27 cellular contexts compared by ENCODE assay signal in the genomic region with DNA sequence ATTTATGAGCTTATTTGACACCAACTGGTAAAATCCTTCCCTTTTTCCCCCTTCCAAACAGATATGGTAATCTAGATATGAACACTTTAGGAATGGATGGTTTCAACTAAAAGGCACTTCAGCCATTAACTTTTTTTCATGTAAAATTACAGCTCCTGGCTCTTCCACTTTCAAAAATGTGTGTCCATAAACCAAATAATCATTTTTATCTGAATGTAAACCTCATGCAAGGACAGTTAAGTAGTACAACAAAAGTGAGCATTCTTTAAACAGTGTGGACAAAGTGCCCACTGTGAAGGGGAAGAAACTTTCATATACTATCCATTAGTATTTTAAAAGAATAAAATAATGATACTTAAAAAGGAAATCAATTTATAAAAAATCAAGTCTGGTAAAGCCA. TPM values are rescaled to one million over a fixed set of nuclear protein-coding genes. Genes with fewer than 3 reads are reported as not detected.
DNase-seq lines count a peak whose midpoint lies in the region; ATAC-seq and TF ChIP-seq lines count a peak whose summit lies in the region.
"Had no signal": no experiment of that assay in that cellular context is flagged by ENCODE, and none has a peak within 500 bp of the region (broad histone marks: within the 10 kb centered on the region; RNA-seq: fewer than 3 reads in every experiment).

No MANE protein-coding gene starts in this region.

- peaks cover 55% of the 10 kb centered on the region for H3F3A ChIP-seq in DOHH2 (ENCODE audit: control insufficient read depth, insufficient read depth)

- intact Hi-C loops in activated naive CD4-positive, alpha-beta T cell treated with anti-CD3 and anti-CD28 coated beads for 36 hours (cut with micrococcal nuclease) = no loop called here
- intact Hi-C loops in colonic mucosa (cut with DNase I) (no loop called here), testis (cut with DNase I; ENCODE audit: low total_unique reads) (no loop called here)

- TF ChIP-seq CTCF in DOHH2 (IDR thresholded peaks at IDR 0.05; ENCODE audit: low read depth, low read length, poor library complexity, severe bottlenecking) (no peak), colonic mucosa (IDR thresholded peaks at IDR 0.05) (no peak), testis (IDR thresholded peaks at IDR 0.05) (no peak)

- H3K27me3 ChIP-seq in DOHH2 (ENCODE audit: control insufficient read depth, low read length) = no peaks in the 10 kb centered on the region
- no peaks in the 10 kb centered on the region for H3K27me3 ChIP-seq in colonic mucosa
- H3K27me3 ChIP-seq in testis = no peaks in the 10 kb centered on the region
- H3K27me3 ChIP-seq: brain microvascular endothelial cell, pancreas, upper lobe of right lung had no signal

- ATAC-seq in activated naive CD4-positive, alpha-beta T cell treated with anti-CD3 and anti-CD28 coated beads, Interleukin-2, amount 50 U/mL, for 72 hours = no peak
- ATAC-seq in activated T-helper 17 cell treated with anti-CD3 and anti-CD28 coated beads, Interleukin-2, amount 50 U/mL, for 72 hours (replicated peaks) = no peak
- ATAC-seq in natural killer cell treated with Interleukin-12 subunit alpha and Interleukin-12 subunit beta and Interleukin-15 and Interleukin-18, amount 100 ng/mL, for 72 hours = no peak
- ATAC-seq: PC-3 had no signal

- H3K9me2 ChIP-seq in DOHH2 (replicated peaks; ENCODE audit: control insufficient read depth, low read length) = no peaks in the 10 kb centered on the region
- H3K9me2 ChIP-seq: SK-N-SH had no signal

- H3K4me1 ChIP-seq in DOHH2 (ENCODE audit: control insufficient read depth, low read length) = peaks cover 74% of the 10 kb centered on the region
- no peaks in the 10 kb centered on the region for H3K4me1 ChIP-seq in colonic mucosa
- H3K4me1 ChIP-seq in testis = peaks cover 5% of the 10 kb centered on the region

- peaks cover 33% of the 10 kb centered on the region for H3K36me3 Mint-ChIP-seq in activated naive CD4-positive, alpha-beta T cell treated with anti-CD3 and anti-CD28 coated beads for 36 hours (ENCODE audit: low read depth)
- H3K36me3 Mint-ChIP-seq in activated naive CD4-positive, alpha-beta T cell treated with anti-CD3 and anti-CD28 coated beads, Interleukin-2, amount 50 U/mL, for 72 hours = peaks cover 0 to 43% of the 10 kb centered on the region in 2 donors
- H3K36me3 Mint-ChIP-seq in activated T-helper 17 cell treated with anti-CD3 and anti-CD28 coated beads, Interleukin-2, amount 50 U/mL, for 72 hours (ENCODE audit: low read depth) = peaks cover 97% of the 10 kb centered on the region
- peaks cover 28% of the 10 kb centered on the region for H3K36me3 Mint-ChIP-seq in natural killer cell treated with Interleukin-12 subunit alpha and Interleukin-12 subunit beta and Interleukin-15 and Interleukin-18, amount 100 ng/mL, for 72 hours

- H3K36me3 ChIP-seq in DOHH2 (ENCODE audit: control insufficient read depth, low read length) = peaks cover 93% of the 10 kb centered on the region
- no peaks in the 10 kb centered on the region for H3K36me3 ChIP-seq in colonic mucosa
- no peaks in the 10 kb centered on the region for H3K36me3 ChIP-seq in testis (ENCODE audit: low read depth, missing control alignments)

- H3K79me2 ChIP-seq in DOHH2 (ENCODE audit: control insufficient read depth, low read length) = peaks cover 89% of the 10 kb centered on the region

- H3K4me1 Mint-ChIP-seq in activated naive CD4-positive, alpha-beta T cell treated with anti-CD3 and anti-CD28 coated beads for 36 hours (ENCODE audit: low read depth) = peaks cover 71% of the 10 kb centered on the region
- peaks cover 25% of the 10 kb centered on the region for H3K4me1 Mint-ChIP-seq in activated T-helper 17 cell treated with anti-CD3 and anti-CD28 coated beads, Interleukin-2, amount 50 U/mL, for 72 hours
- peaks cover 42 to 58% of the 10 kb centered on the region in 2 donors for H3K4me1 Mint-ChIP-seq in natural killer cell treated with Interleukin-12 subunit alpha and Interleukin-12 subunit beta and Interleukin-15 and Interleukin-18, amount 100 ng/mL, for 72 hours (ENCODE audit: low read depth in 2 of 2)

- no peaks in the 10 kb centered on the region for H3K9me3 ChIP-seq in DOHH2 (ENCODE audit: control insufficient read depth, insufficient read depth, low read length)
- no peaks in the 10 kb centered on the region for H3K9me3 ChIP-seq in colonic mucosa
- no peaks in the 10 kb centered on the region for H3K9me3 ChIP-seq in testis
- H3K9me3 ChIP-seq: pancreas, SK-N-SH, upper lobe of right lung had no signal

- H3K27ac ChIP-seq in DOHH2 (ENCODE audit: low read depth, low read length) (peak overlapping the region; percentile 80), colonic mucosa (no peak overlapping the region), testis (no peak overlapping the region)
- H3K27ac ChIP-seq: brain microvascular endothelial cell, upper lobe of right lung had no signal

- peak overlapping the region; percentile 48 for H3K27ac Mint-ChIP-seq in activated naive CD4-positive, alpha-beta T cell treated with anti-CD3 and anti-CD28 coated beads for 36 hours
- no peak overlapping the region for H3K27ac Mint-ChIP-seq in activated naive CD4-positive, alpha-beta T cell treated with anti-CD3 and anti-CD28 coated beads, Interleukin-2, amount 50 U/mL, for 72 hours
- peak overlapping the region; percentile 88 for H3K27ac Mint-ChIP-seq in activated T-helper 17 cell treated with anti-CD3 and anti-CD28 coated beads, Interleukin-2, amount 50 U/mL, for 72 hours
- peak overlapping the region; percentile 63 to 79 for H3K27ac Mint-ChIP-seq in natural killer cell treated with Interleukin-12 subunit alpha and Interleukin-12 subunit beta and Interleukin-15 and Interleukin-18, amount 100 ng/mL, for 72 hours

- DNase-seq in activated naive CD4-positive, alpha-beta T cell treated with anti-CD3 and anti-CD28 coated beads for 36 hours = no peak
- DNase-seq in activated naive CD4-positive, alpha-beta T cell treated with anti-CD3 and anti-CD28 coated beads, Interleukin-2, amount 50 U/mL, for 72 hours (ENCODE audit: low spot score in 2 of 2) = no peak
- no peak for DNase-seq in natural killer cell treated with Interleukin-12 subunit alpha and Interleukin-12 subunit beta and Interleukin-15 and Interleukin-18, amount 100 ng/mL, for 72 hours (ENCODE audit: low spot score)
- DNase-seq in colonic mucosa (no peak), testis (no peak), D341Med (ENCODE audit: low spot score) (no peak)
- DNase-seq: activated CD4-positive, alpha-beta T cell treated with anti-CD3 and anti-CD28 coated beads, Interleukin-2, amount 10 ng/mL, durations not matched to agents 24 days and 14 days; activated CD8-positive, alpha-beta memory T cell treated with anti-CD3 and anti-CD28 coated beads, Interleukin-2, amount 50 U/mL, for 48 hours; activated gamma-delta T cell; amniotic stem cell; brain microvascular endothelial cell; DND-41; glutamatergic neuron; left ventricle myocardium superior; midbrain; NCI-H524; nephron progenitor cell; pancreas; PC-3; SK-N-SH; stimulated activated CD4-positive, alpha-beta T cell treated with anti-CD3 and anti-CD28 coated beads, Interleukin-2, amount 100 ng/mL, for 24 hours; substantia nigra; upper lobe of right lung had no signal

- H3K4me2 ChIP-seq in DOHH2 (ENCODE audit: low read length) = peak overlapping the region; percentile 81
- H3K4me2 ChIP-seq: SK-N-SH, smooth muscle cell had no signal

- CTCF ChIA-PET in activated naive CD4-positive, alpha-beta T cell treated with anti-CD3 and anti-CD28 coated beads for 36 hours (lab: Charles Lee) = interaction anchor here (0.8 to 0.9 kb wide), 2 partner anchors 13 to 14 kb away, joined by 3 to 4 read pairs; no protein-coding TSS in a partner anchor

- no peak overlapping the region for H3K4me3 Mint-ChIP-seq in activated naive CD4-positive, alpha-beta T cell treated with anti-CD3 and anti-CD28 coated beads for 36 hours
- no peak overlapping the region for H3K4me3 Mint-ChIP-seq in activated T-helper 17 cell treated with anti-CD3 and anti-CD28 coated beads, Interleukin-2, amount 50 U/mL, for 72 hours
- H3K4me3 Mint-ChIP-seq in natural killer cell treated with Interleukin-12 subunit alpha and Interleukin-12 subunit beta and Interleukin-15 and Interleukin-18, amount 100 ng/mL, for 72 hours = no peak overlapping the region
- H3K4me3 Mint-ChIP-seq: activated CD4-positive, alpha-beta T cell treated with anti-CD3 and anti-CD28 coated beads, Interleukin-2, amount 10 ng/mL, durations not matched to agents 24 days and 14 days; nephron progenitor cell had no signal

- no peaks in the 10 kb centered on the region for H3K27me3 Mint-ChIP-seq in activated naive CD4-positive, alpha-beta T cell treated with anti-CD3 and anti-CD28 coated beads for 36 hours (ENCODE audit: low read depth)
- H3K27me3 Mint-ChIP-seq in activated T-helper 17 cell treated with anti-CD3 and anti-CD28 coated beads, Interleukin-2, amount 50 U/mL, for 72 hours = no peaks in the 10 kb centered on the region
- H3K27me3 Mint-ChIP-seq in natural killer cell treated with Interleukin-12 subunit alpha and Interleukin-12 subunit beta and Interleukin-15 and Interleukin-18, amount 100 ng/mL, for 72 hours = no peaks in the 10 kb centered on the region
- H3K27me3 Mint-ChIP-seq: activated CD4-positive, alpha-beta T cell treated with anti-CD3 and anti-CD28 coated beads, Interleukin-2, amount 10 ng/mL, durations not matched to agents 24 days and 14 days had no signal

- no peaks in the 10 kb centered on the region for H3K9me3 Mint-ChIP-seq in activated naive CD4-positive, alpha-beta T cell treated with anti-CD3 and anti-CD28 coated beads for 36 hours
- no peaks in the 10 kb centered on the region for H3K9me3 Mint-ChIP-seq in activated naive CD4-positive, alpha-beta T cell treated with anti-CD3 and anti-CD28 coated beads, Interleukin-2, amount 50 U/mL, for 72 hours
- no peaks in the 10 kb centered on the region for H3K9me3 Mint-ChIP-seq in activated T-helper 17 cell treated with anti-CD3 and anti-CD28 coated beads, Interleukin-2, amount 50 U/mL, for 72 hours
- H3K9me3 Mint-ChIP-seq in natural killer cell treated with Interleukin-12 subunit alpha and Interleukin-12 subunit beta and Interleukin-15 and Interleukin-18, amount 100 ng/mL, for 72 hours = no peaks in the 10 kb centered on the region
- H3K9me3 Mint-ChIP-seq: activated CD4-positive, alpha-beta T cell treated with anti-CD3 and anti-CD28 coated beads, Interleukin-2, amount 10 ng/mL, durations not matched to agents 24 days and 14 days; nephron progenitor cell; T-helper 2 cell treated with Interferon-gamma antibody and Interleukin-4, amounts not matched to agents 5 μg/mL and 100 μg/mL, for 36 hours had no signal

- H3K4me3 ChIP-seq in DOHH2 (ENCODE audit: low read length) = 0 out of 2 replicates have a peak overlapping the region, but pooled peaks have one; percentile 58
- H3K4me3 ChIP-seq in colonic mucosa = no peak overlapping the region
- no peak overlapping the region for H3K4me3 ChIP-seq in testis
- H3K4me3 ChIP-seq: pancreas, smooth muscle cell, upper lobe of right lung had no signal

- no peaks in the 10 kb centered on the region for H4K20me1 ChIP-seq in DOHH2 (ENCODE audit: control insufficient read depth, insufficient read depth, low read depth, low read length)

- no peak for TF ChIP-seq POLR2A in testis (IDR thresholded peaks at IDR 0.05)

- H3K9ac ChIP-seq in colonic mucosa (ENCODE audit: low read depth in 2 of 2, low read length in 2 of 2) = no peak overlapping the region
- H3K9ac ChIP-seq: SK-N-SH had no signal

RNA-seq across cellular contexts. Expression of a gene that starts 17.2 kb away (rescaled TPM):
- 10 to 100 TPM; 61.1 to 64.2 TPM for total RNA-seq in activated naive CD4-positive, alpha-beta T cell treated with anti-CD3 and anti-CD28 coated beads for 36 hours
- 10 to 100 TPM; 53.2 to 68.4 TPM for total RNA-seq in activated naive CD4-positive, alpha-beta T cell treated with anti-CD3 and anti-CD28 coated beads, Interleukin-2, amount 50 U/mL, for 72 hours
- total RNA-seq in activated T-helper 17 cell treated with anti-CD3 and anti-CD28 coated beads, Interleukin-2, amount 50 U/mL, for 72 hours = 10 to 100 TPM; 45.4 to 66.4 TPM
- total RNA-seq in natural killer cell treated with Interleukin-12 subunit alpha and Interleukin-12 subunit beta and Interleukin-15 and Interleukin-18, amount 100 ng/mL, for 72 hours = 10 to 100 TPM; 40.6 to 73.8 TPM
- total RNA-seq in colonic mucosa (100 to 1,000 TPM in 1 of 2 donors, 10 to 100 TPM in 1; 78.5 to 108 TPM), testis (10 to 100 TPM; 44.6 to 51.1 TPM)
- 66.7 TPM for polyA plus RNA-seq in testis (ENCODE audit: insufficient read depth, low read depth, low replicate concordance)

Comparison
In these comparisons a context has a peak if more than half of its experiments do, and no peak if none do; other contexts are left out.
1. H3K27ac Mint-ChIP-seq: peak in activated naive CD4-positive, alpha-beta T cell treated with anti-CD3 and anti-CD28 coated beads for 36 hours (single experiment), activated T-helper 17 cell treated with anti-CD3 and anti-CD28 coated beads, Interleukin-2, amount 50 U/mL, for 72 hours (single experiment) and natural killer cell treated with Interleukin-12 subunit alpha and Interleukin-12 subunit beta and Interleukin-15 and Interleukin-18, amount 100 ng/mL, for 72 hours (2 of 2); none in activated naive CD4-positive, alpha-beta T cell treated with anti-CD3 and anti-CD28 coated beads, Interleukin-2, amount 50 U/mL, for 72 hours (0 of 2).